1 cellular context compared by ENCODE assay signal in the genomic region with DNA sequence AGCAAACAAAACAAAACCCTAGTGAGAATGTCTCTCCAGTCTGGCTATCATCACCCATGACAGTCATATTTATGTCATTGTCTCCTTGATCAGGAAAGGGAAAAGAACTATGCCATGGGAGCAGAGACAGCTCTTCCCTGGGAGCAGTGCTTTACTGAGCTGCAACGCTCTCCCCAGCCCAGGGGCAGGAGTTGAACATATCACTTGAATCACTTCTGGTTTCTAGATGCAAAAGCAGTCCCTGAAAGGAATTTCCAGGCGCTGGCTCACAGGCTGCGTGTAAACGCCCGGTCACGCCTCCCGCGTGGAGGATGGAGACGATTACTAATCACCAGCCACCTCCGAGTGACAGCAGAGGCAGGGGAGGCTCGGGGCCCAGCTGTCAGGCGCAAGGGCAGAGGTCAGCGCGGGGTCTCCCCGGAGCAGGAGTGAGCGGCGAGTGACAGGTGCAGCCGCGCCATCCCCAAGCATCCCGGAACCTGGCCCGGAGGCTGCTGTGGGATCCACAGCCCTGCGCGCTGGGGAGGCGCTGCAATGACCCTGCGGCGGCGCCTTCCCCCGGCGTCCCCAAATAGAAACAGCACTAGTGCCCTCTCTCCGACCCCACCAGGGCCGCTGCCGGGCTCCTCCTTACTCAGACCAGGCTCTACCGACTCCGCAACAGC.
TF ChIP-seq lines count a peak whose summit lies in the region.

No MANE protein-coding gene starts in this region.

TF ChIP-seq in HepG2, 621 proteins besides CTCF, POLR2A, EP300 and RAD21 (continued from another document):
- TF ChIP-seq ZNF800 (CRISPR knock-in tag; IDR thresholded peaks at IDR 0.05) (no peak), POGZ (CRISPR knock-in tag; IDR thresholded peaks at IDR 0.05) (no peak), SP140L (CRISPR knock-in tag; IDR thresholded peaks at IDR 0.05; ENCODE audit: borderline replicate concordance) (no peak), CCAR2 (optimal IDR thresholded peaks at IDR 0.05; ENCODE audit: low read depth, low read length) (no peak), ZNF205 (CRISPR knock-in tag; IDR thresholded peaks at IDR 0.05) (no peak), ATF7 (IDR thresholded peaks at IDR 0.05) (no peak), ATF7 (CRISPR knock-in tag; IDR thresholded peaks at IDR 0.05) (no peak), U2AF2 (IDR thresholded peaks at IDR 0.05; ENCODE audit: low read depth, low read length) (no peak), ZBTB2 (CRISPR knock-in tag; IDR thresholded peaks at IDR 0.05; ENCODE audit: low read depth) (no peak)
TF ChIP-seq in HepG2: peak in this region for 0.
